ENCODE assay signal across 8 cellular contexts in the genomic region with DNA sequence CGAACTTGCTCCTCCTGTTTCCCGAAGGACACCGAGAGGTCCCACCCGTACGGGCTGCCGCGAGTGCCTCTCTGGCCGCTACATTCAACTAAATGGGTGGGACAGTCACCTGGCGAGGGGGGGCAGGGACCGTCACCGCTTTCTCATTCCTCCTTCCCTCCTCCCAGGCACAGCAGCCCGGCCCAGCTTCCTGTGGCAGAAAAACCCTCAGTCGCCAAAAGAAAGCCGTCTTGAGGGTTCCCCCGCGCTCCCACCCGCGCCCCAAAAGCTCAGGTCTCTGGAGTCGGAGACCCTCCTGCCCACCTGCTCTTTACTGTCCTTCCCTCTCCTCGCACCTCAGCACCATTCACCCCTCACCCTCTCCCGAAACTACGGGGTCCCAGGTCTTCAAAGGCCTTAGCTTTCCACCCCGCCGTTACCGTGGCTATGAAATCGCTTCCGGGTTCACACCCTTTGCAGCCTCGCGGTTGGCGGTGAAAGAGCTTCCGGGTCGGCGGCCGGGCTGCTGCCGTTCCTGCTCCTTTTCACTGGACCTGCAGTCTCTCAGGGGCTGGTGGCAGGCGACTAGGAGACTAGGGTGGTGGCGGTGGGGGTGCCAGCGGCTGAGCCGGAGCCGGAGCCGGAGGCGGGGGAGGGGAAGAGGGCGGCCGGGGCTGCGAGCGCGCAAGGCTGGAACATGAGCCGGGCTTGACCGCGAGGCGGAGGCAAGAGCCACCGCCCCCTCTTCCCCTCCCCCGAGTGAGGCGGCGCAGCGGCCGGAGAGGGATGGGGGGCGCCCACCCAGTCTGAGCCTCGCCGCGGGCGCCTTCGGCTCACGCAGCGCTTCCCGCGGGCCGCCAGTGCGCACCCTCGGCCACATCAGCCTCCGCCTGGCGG. TPM values are rescaled to one million over a fixed set of nuclear protein-coding genes. Genes with fewer than 3 reads are reported as not detected.
A peak's percentile ranks its signal among the peaks of the same experiment; 100 is the strongest.
DNase-seq lines count a peak whose midpoint lies in the region; ATAC-seq and TF ChIP-seq lines count a peak whose summit lies in the region.

A gene with protein sequence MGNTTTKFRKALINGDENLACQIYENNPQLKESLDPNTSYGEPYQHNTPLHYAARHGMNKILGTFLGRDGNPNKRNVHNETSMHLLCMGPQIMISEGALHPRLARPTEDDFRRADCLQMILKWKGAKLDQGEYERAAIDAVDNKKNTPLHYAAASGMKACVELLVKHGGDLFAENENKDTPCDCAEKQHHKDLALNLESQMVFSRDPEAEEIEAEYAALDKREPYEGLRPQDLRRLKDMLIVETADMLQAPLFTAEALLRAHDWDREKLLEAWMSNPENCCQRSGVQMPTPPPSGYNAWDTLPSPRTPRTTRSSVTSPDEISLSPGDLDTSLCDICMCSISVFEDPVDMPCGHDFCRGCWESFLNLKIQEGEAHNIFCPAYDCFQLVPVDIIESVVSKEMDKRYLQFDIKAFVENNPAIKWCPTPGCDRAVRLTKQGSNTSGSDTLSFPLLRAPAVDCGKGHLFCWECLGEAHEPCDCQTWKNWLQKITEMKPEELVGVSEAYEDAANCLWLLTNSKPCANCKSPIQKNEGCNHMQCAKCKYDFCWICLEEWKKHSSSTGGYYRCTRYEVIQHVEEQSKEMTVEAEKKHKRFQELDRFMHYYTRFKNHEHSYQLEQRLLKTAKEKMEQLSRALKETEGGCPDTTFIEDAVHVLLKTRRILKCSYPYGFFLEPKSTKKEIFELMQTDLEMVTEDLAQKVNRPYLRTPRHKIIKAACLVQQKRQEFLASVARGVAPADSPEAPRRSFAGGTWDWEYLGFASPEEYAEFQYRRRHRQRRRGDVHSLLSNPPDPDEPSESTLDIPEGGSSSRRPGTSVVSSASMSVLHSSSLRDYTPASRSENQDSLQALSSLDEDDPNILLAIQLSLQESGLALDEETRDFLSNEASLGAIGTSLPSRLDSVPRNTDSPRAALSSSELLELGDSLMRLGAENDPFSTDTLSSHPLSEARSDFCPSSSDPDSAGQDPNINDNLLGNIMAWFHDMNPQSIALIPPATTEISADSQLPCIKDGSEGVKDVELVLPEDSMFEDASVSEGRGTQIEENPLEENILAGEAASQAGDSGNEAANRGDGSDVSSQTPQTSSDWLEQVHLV (plus strand): TSS at position 488 of the 876 bp plus-strand sequence. CDS start 49,005 bp downstream, outside the sequence.
A gene (minus strand): TSS at position 428 of the 876 bp plus-strand sequence. CDS start 3,779 bp downstream, outside the sequence.

- no peaks in the 10 kb centered on the region for H3K27me3 Mint-ChIP-seq in activated naive CD4-positive, alpha-beta T cell treated with anti-CD3 and anti-CD28 coated beads for 36 hours (ENCODE audit: low read depth)

- TF ChIP-seq POLR2A in gastroesophageal sphincter (IDR thresholded peaks at IDR 0.05): peak; percentile 36 to 48

- POLR2A ChIA-PET in HEK293T (lab: Yijun Ruan, JAX): interaction anchor here (0.6 to 1.9 kb wide), 18 partner anchors 9 to 215 kb away, joined by 3 to 22 read pairs (median 4); a partner anchor contains a TSS

- H3K27me3 ChIP-seq in gastroesophageal sphincter: no peaks in the 10 kb centered on the region

- H3K4me3 Mint-ChIP-seq in activated naive CD4-positive, alpha-beta T cell treated with anti-CD3 and anti-CD28 coated beads for 36 hours: peak within 1 kb of the TSS; percentile 92

- peak within 1 kb of the TSS; percentile 87 to 91 for H3K4me3 ChIP-seq in gastroesophageal sphincter

- DNase-seq in GM04503 (ENCODE audit: low read depth) (peak; percentile 27), HEK293T (ENCODE audit: extremely low spot score) (peak; percentile 87), MV-4-11 (lab: John Stamatoyannopoulos, UW) (peak; percentile 72), SK-MEL-5 (ENCODE audit: low read depth, low spot score) (peak; percentile 86), nucleus accumbens (lab: John Stamatoyannopoulos, UW) (peak; percentile 27 to 95 (median 86))
- DNase-seq in activated naive CD4-positive, alpha-beta T cell treated with anti-CD3 and anti-CD28 coated beads for 36 hours: peak; percentile 91

- H3K4me1 ChIP-seq in gastroesophageal sphincter: peaks cover 4 to 48% (median 17%) of the 10 kb centered on the region in 3 donors

- 0% methylated on average over 8 of the region's 72 CpGs; no CpG with 5 or more reads in 1 of the 2 donors for WGBS in gastroesophageal sphincter (ENCODE audit: low coverage in 1 of 2), 2 donors

- in situ Hi-C loops in SK-MEL-5 (cut with HindIII; ENCODE audit: low pct_unique_long_range_greater_than_20kb, low sequenced_read_pairs): no loop called here

- H3K9me3 Mint-ChIP-seq in activated naive CD4-positive, alpha-beta T cell treated with anti-CD3 and anti-CD28 coated beads for 36 hours: no peaks in the 10 kb centered on the region

- H3K36me3 ChIP-seq in gastroesophageal sphincter: peaks cover 1 to 8% of the 10 kb centered on the region in 2 donors

- no peak for TF ChIP-seq EP300 in gastroesophageal sphincter (IDR thresholded peaks at IDR 0.05)

- CTCF ChIA-PET in HEK293T (lab: Yijun Ruan, JAX): interaction anchor here (0.6 to 1.0 kb wide), 4 partner anchors 50 to 201 kb away, joined by 3 to 4 read pairs (median 3); a partner anchor contains a TSS
- CTCF ChIA-PET in activated naive CD4-positive, alpha-beta T cell treated with anti-CD3 and anti-CD28 coated beads for 36 hours (lab: Charles Lee): interaction anchor here (0.8 to 2.5 kb wide), 2 partner anchors 66 to 202 kb away, joined by 3 to 9 read pairs; a partner anchor contains a TSS

- peaks cover 12% of the 10 kb centered on the region for H3K36me3 Mint-ChIP-seq in activated naive CD4-positive, alpha-beta T cell treated with anti-CD3 and anti-CD28 coated beads for 36 hours (ENCODE audit: low read depth)

- H3K27ac ChIP-seq in gastroesophageal sphincter (peak within 1 kb of the TSS; percentile 82 to 93 (median 92)), temporal lobe (ENCODE audit: low read depth, low read length) (peak within 1 kb of the TSS; percentile 82)

- peak within 1 kb of the TSS; percentile 95 for H3K27ac Mint-ChIP-seq in activated naive CD4-positive, alpha-beta T cell treated with anti-CD3 and anti-CD28 coated beads for 36 hours

- H3K9me3 ChIP-seq in gastroesophageal sphincter: no peaks in the 10 kb centered on the region

- peaks cover 33% of the 10 kb centered on the region for H3K4me1 Mint-ChIP-seq in activated naive CD4-positive, alpha-beta T cell treated with anti-CD3 and anti-CD28 coated beads for 36 hours (ENCODE audit: low read depth)

- peak; percentile 91 for ATAC-seq in gastroesophageal sphincter

- peak in 2 of 4 experiments; percentile 36 to 63 for TF ChIP-seq CTCF in gastroesophageal sphincter (IDR thresholded peaks at IDR 0.05)

- intact Hi-C loops in activated naive CD4-positive, alpha-beta T cell treated with anti-CD3 and anti-CD28 coated beads for 36 hours (cut with micrococcal nuclease): loop anchor here (1.0 to 10.0 kb wide), 12 partner anchors 67 to 1899 kb away; a partner anchor contains a TSS

TF ChIP-seq in HEK293T, 16 proteins besides CTCF, POLR2A, EP300 and RAD21:
- TF ChIP-seq ELF4 (IDR thresholded peaks at IDR 0.05) (peak; percentile 86), L3MBTL2 (conservative IDR thresholded peaks at IDR 0.05) (peak; percentile 86)
- TF ChIP-seq, protein P1, sequence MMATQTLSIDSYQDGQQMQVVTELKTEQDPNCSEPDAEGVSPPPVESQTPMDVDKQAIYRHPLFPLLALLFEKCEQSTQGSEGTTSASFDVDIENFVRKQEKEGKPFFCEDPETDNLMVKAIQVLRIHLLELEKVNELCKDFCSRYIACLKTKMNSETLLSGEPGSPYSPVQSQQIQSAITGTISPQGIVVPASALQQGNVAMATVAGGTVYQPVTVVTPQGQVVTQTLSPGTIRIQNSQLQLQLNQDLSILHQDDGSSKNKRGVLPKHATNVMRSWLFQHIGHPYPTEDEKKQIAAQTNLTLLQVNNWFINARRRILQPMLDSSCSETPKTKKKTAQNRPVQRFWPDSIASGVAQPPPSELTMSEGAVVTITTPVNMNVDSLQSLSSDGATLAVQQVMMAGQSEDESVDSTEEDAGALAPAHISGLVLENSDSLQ (IDR thresholded peaks at IDR 0.05): no peak

RNA-seq across cellular contexts. Expression of the first gene that starts in this region (rescaled TPM):
- 35.4 and 37.7 TPM in 2 replicates for total RNA-seq in SK-MEL-5 (2014; rRNA removed; shearing (Covaris generic))
- polyA plus RNA-seq in SK-MEL-5 (2015; cell fraction: cytosol; rRNA removed): 26.1 and 34.9 TPM in 2 replicates
- polyA plus RNA-seq in SK-MEL-5 (2015; cell fraction: nucleus; rRNA removed): 90.2 and 101 TPM in 2 replicates
- 10 to 100 TPM; 37.9 to 38.4 TPM for total RNA-seq in activated naive CD4-positive, alpha-beta T cell treated with anti-CD3 and anti-CD28 coated beads for 36 hours
- total RNA-seq in gastroesophageal sphincter (10 to 100 TPM; 35.0 to 42.0 (median 39.1) TPM), temporal lobe (87.0 TPM)

RNA-seq across cellular contexts. Expression of the second gene that starts in this region (rescaled TPM):
- 59.3 and 69.6 TPM in 2 replicates for total RNA-seq in SK-MEL-5 (2014; rRNA removed; shearing (Covaris generic))
- polyA plus RNA-seq in SK-MEL-5 (2015; cell fraction: cytosol; rRNA removed): 51.2 and 57.9 TPM in 2 replicates
- polyA plus RNA-seq in SK-MEL-5 (2015; cell fraction: nucleus; rRNA removed): 152 and 161 TPM in 2 replicates
- 10 to 100 TPM; 21.5 to 27.9 TPM for total RNA-seq in activated naive CD4-positive, alpha-beta T cell treated with anti-CD3 and anti-CD28 coated beads for 36 hours
- total RNA-seq in gastroesophageal sphincter (10 to 100 TPM; 37.1 to 74.2 (median 66.3) TPM), temporal lobe (68.4 TPM)

Comparison
In these comparisons a context has a peak if more than half of its experiments do, and no peak if none do; other contexts are left out.
1. Peak in every context shown above with its lines: DNase-seq, ATAC-seq, H3K4me3 ChIP-seq and H3K27ac ChIP-seq.
2. DNase-seq: peak in every context shown above with its lines; median percentile 91 in activated naive CD4-positive, alpha-beta T cell treated with anti-CD3 and anti-CD28 coated beads for 36 hours; 87 in HEK293T; 86 in SK-MEL-5; 86 in nucleus accumbens; 72 in MV-4-11; 27 in GM04503.